Comparison of ENCODE assay signal across 8 cellular contexts in genomic region chr9:15422355-15423327, GRCh38. TPM values are rescaled to one million over a fixed set of nuclear protein-coding genes. Genes with fewer than 3 reads are reported as not detected.
DNase-seq lines count a peak whose midpoint lies in the region; ATAC-seq and TF ChIP-seq lines count a peak whose summit lies in the region.

TSS of gene SNAPC3 (plus strand) at chr9:15422876. CDS start at chr9:15422880, 4 bp downstream.

- H3K9ac ChIP-seq in SK-N-MC (ENCODE audit: insufficient read length), result peak within 1 kb of the TSS; percentile 81

- peak in 3 of 4 experiments; percentile 17 to 28 (median 28) for TF ChIP-seq CTCF in gastroesophageal sphincter (IDR thresholded peaks at IDR 0.05)
- peak; percentile 48 for TF ChIP-seq CTCF in neutrophil (IDR thresholded peaks at IDR 0.05)
- TF ChIP-seq CTCF in subcutaneous adipose tissue (IDR thresholded peaks at IDR 0.05; ENCODE audit: low read depth), result no peak

- ATAC-seq in HG02588 (IDR thresholded peaks at IDR 0.05; ENCODE audit: unreplicated experiment) (peak; percentile 96), gastroesophageal sphincter (peak; percentile 99)

- DNase-seq in NCI-H1048 (lab: John Stamatoyannopoulos, UW) (peak; percentile 83), SK-N-MC (ENCODE audit: low read depth, low spot score) (peak; percentile 48)
- peak; percentile 92 for DNase-seq in activated naive CD4-positive, alpha-beta T cell treated with anti-CD3 and anti-CD28 coated beads, Interleukin-2, amount 50 U/mL, for 16 hours

- WGBS in gastroesophageal sphincter (ENCODE audit: low coverage in 1 of 2), 2 donors, result 0% methylated on average over 5 of the region's 73 CpGs

- TF ChIP-seq EP300 in gastroesophageal sphincter (IDR thresholded peaks at IDR 0.05), result no peak

- H3K27me3 ChIP-seq in gastroesophageal sphincter (no peaks in the 10 kb centered on the region), neutrophil (no peaks in the 10 kb centered on the region)

- H3K27ac ChIP-seq in SK-N-MC (peak within 1 kb of the TSS; percentile 65), gastroesophageal sphincter (peak within 1 kb of the TSS; percentile 88 to 93 (median 90)), neutrophil (peak within 1 kb of the TSS; percentile 66)

- H3K4me3 ChIP-seq in GM08714 (ENCODE audit: low read length) (peak within 1 kb of the TSS; percentile 87), SK-N-MC (peak within 1 kb of the TSS; percentile 92), gastroesophageal sphincter (peak within 1 kb of the TSS; percentile 64 to 96), neutrophil (ENCODE audit: low read depth in 1 of 2, low read length in 1 of 2) (peak within 1 kb of the TSS; percentile 77 to 91)

- H3K4me1 ChIP-seq in gastroesophageal sphincter (peaks cover 0 to 55% (median 0%) of the 10 kb centered on the region in 3 donors), neutrophil (ENCODE audit: control insufficient read depth in 1 of 2, insufficient read depth in 1 of 2, low read depth in 1 of 2, low read length in 1 of 2) (peaks cover 17 to 18% of the 10 kb centered on the region in 2 experiments)

- H3K36me3 ChIP-seq in SK-N-MC (ENCODE audit: insufficient read depth, low read length) (peaks cover 31% of the 10 kb centered on the region), gastroesophageal sphincter (peaks cover 0 to 24% of the 10 kb centered on the region in 2 donors), neutrophil (peaks cover 18% of the 10 kb centered on the region)

- peak; percentile 46 to 72 for TF ChIP-seq POLR2A in gastroesophageal sphincter (IDR thresholded peaks at IDR 0.05)

- H3K9me3 ChIP-seq in SK-N-MC (ENCODE audit: low read depth, low read length) (no peaks in the 10 kb centered on the region), gastroesophageal sphincter (no peaks in the 10 kb centered on the region), neutrophil (no peaks in the 10 kb centered on the region)

RNA-seq across cellular contexts. Expression of gene SNAPC3, which starts in this region (rescaled TPM):
- 10 to 100 TPM; 32.2 to 51.1 (median 36.4) TPM for total RNA-seq in gastroesophageal sphincter
- total RNA-seq in subcutaneous adipose tissue, result 10 to 100 TPM; 22.4 to 31.0 (median 30.1) TPM

Comparison
In these comparisons a context has a peak if more than half of its experiments do, and no peak if none do; other contexts are left out.
1. Peak in every context shown above with its lines: DNase-seq, ATAC-seq, H3K4me3 ChIP-seq and H3K27ac ChIP-seq.